In the genomic region with DNA sequence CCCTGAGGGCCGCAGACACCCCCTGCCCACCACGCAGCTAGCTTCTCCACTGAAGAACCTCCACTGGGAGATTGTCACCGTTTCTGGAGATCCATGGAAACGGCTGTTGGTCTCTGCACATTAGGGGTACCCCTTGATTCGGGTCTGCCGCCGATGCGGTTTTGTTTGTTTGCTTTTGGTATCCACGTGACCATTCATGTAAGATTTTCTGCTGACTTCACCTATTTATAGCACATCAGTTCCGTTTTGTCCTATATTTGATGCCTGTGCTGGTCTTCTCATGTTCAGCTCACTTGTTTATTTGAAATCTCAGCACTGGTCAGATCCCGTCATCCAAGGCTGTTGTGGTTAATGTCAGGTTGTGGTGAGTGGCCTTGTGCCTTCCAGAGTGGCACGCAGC, we compare ENCODE assay signal across 1 cellular context.
TF ChIP-seq lines count a peak whose summit lies in the region.

No MANE protein-coding gene starts in this region.

TF ChIP-seq in K562, 482 proteins besides CTCF, POLR2A, EP300 and RAD21:
- TF ChIP-seq ZNF324 (CRISPR knock-in tag; IDR thresholded peaks at IDR 0.05) = no peak
- TF ChIP-seq ZNF316 (IDR thresholded peaks at IDR 0.05) = peak; percentile 52; the same call in 1 of the 2 replicates
- TF ChIP-seq SRSF9 (IDR thresholded peaks at IDR 0.05; ENCODE audit: borderline replicate concordance, low read depth, low read length) = no peak
- no peak for TF ChIP-seq GTF2F1 (IDR thresholded peaks at IDR 0.05; ENCODE audit: low read depth, low read length)
TF ChIP-seq in K562: peak in this region for 1.
